In the genomic region with DNA sequence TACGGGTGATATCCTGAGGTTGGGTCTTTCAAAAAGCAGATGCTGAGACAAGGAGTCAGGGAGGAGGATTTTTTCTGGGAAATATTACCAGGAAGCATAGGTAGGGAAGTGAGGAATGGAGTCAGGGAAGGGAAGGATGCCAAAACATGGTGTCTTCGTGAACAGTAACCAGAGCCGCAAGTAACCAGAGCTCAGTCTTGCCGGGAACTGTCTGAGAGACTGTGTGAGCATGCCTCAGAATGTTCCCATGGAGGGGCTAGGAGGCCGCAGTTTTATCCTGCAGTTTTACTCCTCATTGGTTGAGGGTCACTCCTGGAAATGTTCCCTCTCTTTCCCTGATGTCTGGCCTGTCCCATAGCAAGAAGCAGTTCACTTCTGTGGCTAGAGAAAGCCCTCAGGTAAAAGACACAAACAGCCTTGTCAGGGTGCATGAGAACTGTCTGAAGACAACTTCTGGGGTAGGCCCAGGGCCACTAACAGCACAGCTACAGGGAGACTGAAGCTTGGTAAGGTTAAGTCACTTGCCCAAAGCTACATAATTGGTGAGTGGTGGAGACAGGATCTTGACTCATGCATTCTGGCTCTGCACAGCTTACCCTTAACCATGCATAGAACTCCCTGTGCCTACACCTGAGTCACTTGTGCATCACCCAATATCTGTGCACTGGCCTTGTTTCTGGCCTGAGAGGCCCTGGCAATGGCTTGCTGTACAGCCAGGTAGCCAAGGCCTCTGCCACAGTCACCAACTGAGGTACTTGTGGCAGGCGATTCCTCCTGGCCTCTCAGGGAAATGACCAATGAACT, we compare ENCODE assay signal across 16 cellular contexts.
"Had no signal": no experiment of that assay in that cellular context is flagged by ENCODE, and none has a peak within 500 bp of the region (broad histone marks: within the 10 kb centered on the region; RNA-seq: fewer than 3 reads in every experiment).

No MANE protein-coding gene starts in this region.

- H3K9me3 ChIP-seq: lower lobe of right lung, pancreas, right atrium auricular region, upper lobe of left lung had no signal

- H3K79me2 ChIP-seq: hepatocyte had no signal

- H3K4me1 Mint-ChIP-seq: activated naive CD4-positive, alpha-beta T cell treated with anti-CD3 and anti-CD28 coated beads, Interleukin-2, amount 50 U/mL, for 24 hours; stimulated activated naive B cell treated with anti-CD40 and anti-IgM and Interleukin-4, amounts not matched to agents 10 μg/mL and 1 μg/mL and 100 μg/mL, for 72 hours had no signal

- H3K4me3 ChIP-seq: hepatocyte, lower lobe of right lung, pancreas, right atrium auricular region, smooth muscle cell, upper lobe of left lung had no signal

- H3K4me2 ChIP-seq: hepatocyte, smooth muscle cell had no signal

- H2AFZ ChIP-seq: hepatocyte had no signal

- DNase-seq: activated CD4-positive, alpha-beta T cell treated with anti-CD3 and anti-CD28 coated beads, Interleukin-2, amount 50 U/mL, for 4 hours; activated effector memory CD4-positive, alpha-beta T cell treated with Interleukin-2 at 50 U/mL for 16 hours; activated T-cell treated with anti-CD3 and anti-CD28 coated beads, Interleukin-2, amount 50 U/mL, for 1 hour; amygdala; brain microvascular endothelial cell; left cardiac atrium; lower lobe of right lung; midbrain; pancreas; stimulated activated naive B cell treated with anti-CD40 and anti-IgM and Interleukin-4, amounts not matched to agents 10 μg/mL and 1 μg/mL and 100 μg/mL, for 72 hours; T-helper 2 cell; upper lobe of left lung had no signal

- H3K4me3 Mint-ChIP-seq: activated naive CD4-positive, alpha-beta T cell treated with anti-CD3 and anti-CD28 coated beads, Interleukin-2, amount 50 U/mL, for 24 hours; stimulated activated naive B cell treated with anti-CD40 and anti-IgM and Interleukin-4, amounts not matched to agents 10 μg/mL and 1 μg/mL and 100 μg/mL, for 72 hours had no signal

- ATAC-seq: lower lobe of right lung; pancreas; stimulated activated naive B cell treated with anti-CD40 and anti-IgM and Interleukin-4, amounts not matched to agents 10 μg/mL and 1 μg/mL and 100 μg/mL, for 72 hours had no signal

- H3K36me3 Mint-ChIP-seq: activated naive CD4-positive, alpha-beta T cell treated with anti-CD3 and anti-CD28 coated beads, Interleukin-2, amount 50 U/mL, for 24 hours; stimulated activated naive B cell treated with anti-CD40 and anti-IgM and Interleukin-4, amounts not matched to agents 10 μg/mL and 1 μg/mL and 100 μg/mL, for 72 hours had no signal

- H3K4me1 ChIP-seq: lower lobe of right lung, pancreas, right atrium auricular region, upper lobe of left lung had no signal

- H3K27ac Mint-ChIP-seq: activated naive CD4-positive, alpha-beta T cell treated with anti-CD3 and anti-CD28 coated beads, Interleukin-2, amount 50 U/mL, for 24 hours; stimulated activated naive B cell treated with anti-CD40 and anti-IgM and Interleukin-4, amounts not matched to agents 10 μg/mL and 1 μg/mL and 100 μg/mL, for 72 hours had no signal

- H3K36me3 ChIP-seq: brain microvascular endothelial cell, lower lobe of right lung, pancreas, right atrium auricular region, upper lobe of left lung had no signal

- H3K27me3 ChIP-seq: brain microvascular endothelial cell, hepatocyte, pancreas, right atrium auricular region, upper lobe of left lung had no signal

- H3K27ac ChIP-seq: brain microvascular endothelial cell, hepatocyte, lower lobe of right lung, pancreas, right atrium auricular region, upper lobe of left lung had no signal
